22 cellular contexts compared by ENCODE assay signal in the genomic region with DNA sequence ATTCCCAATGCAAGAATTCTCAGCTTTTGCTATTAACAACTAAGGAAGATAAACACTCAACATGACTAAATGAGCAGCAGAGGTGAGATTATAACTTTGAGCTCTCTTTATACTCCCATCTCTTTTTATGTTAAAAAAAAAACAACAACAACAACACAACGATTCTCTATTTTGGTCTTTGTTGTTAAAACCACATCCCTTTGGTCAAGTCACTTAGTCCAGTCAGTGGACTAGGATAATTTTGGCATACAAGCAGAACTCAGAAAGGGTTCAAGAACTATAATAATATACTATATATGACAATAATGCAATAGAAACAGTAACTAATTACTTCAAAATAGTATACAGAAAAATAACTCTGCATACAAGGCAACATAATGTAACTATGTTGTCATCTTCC.
"Had no signal": no experiment of that assay in that cellular context is flagged by ENCODE, and none has a peak within 500 bp of the region (broad histone marks: within the 10 kb centered on the region; RNA-seq: fewer than 3 reads in every experiment).

No MANE protein-coding gene starts in this region.

- H3K36me3 ChIP-seq: gastrocnemius medialis, neutrophil, pancreas, right lobe of liver, suprapubic skin, transverse colon, upper lobe of right lung, uterus had no signal

- DNase-seq: effector CD8-positive, alpha-beta T cell; endodermal cell; gastrocnemius medialis; kidney; mucosa of descending colon; naive B cell; pancreas; retina; right lobe of liver; small intestine; stimulated activated CD4-positive, alpha-beta T cell treated with anti-CD3 and anti-CD28 coated beads, Interleukin-15, amount 100 ng/mL, for 24 hours; stimulated activated CD4-positive, alpha-beta T cell treated with anti-CD3 and anti-CD28 coated beads, Interleukin-2, amount 100 ng/mL, for 48 hours; stimulated activated naive B cell treated with anti-CD40 and anti-IgM and Interleukin-4, amounts not matched to agents 10 μg/mL and 1 μg/mL and 100 μg/mL, for 72 hours; transverse colon; upper lobe of right lung; uterus had no signal

- H3K4me1 ChIP-seq: gastrocnemius medialis, pancreas, right lobe of liver, suprapubic skin, transverse colon, upper lobe of right lung, uterus had no signal

- H3K9me3 ChIP-seq: gastrocnemius medialis, mucosa of descending colon, neutrophil, pancreas, right lobe of liver, suprapubic skin, transverse colon, upper lobe of right lung, uterus had no signal

- H3K27me3 ChIP-seq: gastrocnemius medialis, neutrophil, pancreas, right lobe of liver, suprapubic skin, transverse colon, upper lobe of right lung, uterus had no signal

- H3K4me3 ChIP-seq: gastrocnemius medialis, mucosa of descending colon, pancreas, right lobe of liver, suprapubic skin, transverse colon, upper lobe of right lung, uterus had no signal

- H3K27ac ChIP-seq: epithelial cell of prostate, gastrocnemius medialis, neutrophil, pancreas, right lobe of liver, suprapubic skin, transverse colon, upper lobe of right lung, uterus had no signal

- ATAC-seq: esophagus mucosa; gastrocnemius medialis; left lobe of liver; mucosa of descending colon; natural killer cell treated with Interleukin-12 subunit alpha and Interleukin-12 subunit beta and Interleukin-15 and Interleukin-18, amount 100 ng/mL, for 72 hours; pancreas; right lobe of liver; upper lobe of right lung had no signal
